In the genomic region with DNA sequence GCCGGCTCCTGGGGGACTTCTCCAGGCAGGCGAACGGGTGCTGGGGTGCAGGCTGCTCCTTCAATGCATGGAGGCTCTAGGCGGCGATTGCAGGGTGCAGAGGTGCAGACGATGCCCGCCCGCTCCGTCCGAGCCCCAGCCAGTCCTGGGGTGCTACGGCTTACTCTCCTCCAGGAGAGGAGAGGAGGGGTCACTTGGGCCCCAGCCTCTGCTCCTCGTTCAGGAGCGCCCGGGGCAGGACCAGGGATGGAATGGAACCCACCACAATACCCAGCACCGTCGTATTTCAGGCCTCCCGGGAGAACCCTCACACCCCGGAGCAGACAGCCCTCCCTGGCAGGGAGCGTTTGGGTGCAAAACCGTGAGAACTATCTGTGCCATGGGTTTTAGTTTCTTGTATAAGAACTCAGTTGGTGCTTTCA, we compare ENCODE assay signal across 1 cellular context.
TF ChIP-seq lines count a peak whose summit lies in the region.

No MANE protein-coding gene starts in this region.

TF ChIP-seq in HepG2, 621 proteins besides CTCF, POLR2A, EP300 and RAD21 (continued from another document and continues in another):
- no peak for TF ChIP-seq GTF2F1 (IDR thresholded peaks at IDR 0.05; ENCODE audit: low read length)
- no peak for TF ChIP-seq ZBTB20 (CRISPR knock-in tag; IDR thresholded peaks at IDR 0.05; ENCODE audit: borderline replicate concordance, low read depth)
- TF ChIP-seq SRSF9 (IDR thresholded peaks at IDR 0.05; ENCODE audit: borderline replicate concordance, insufficient read depth, low read depth, low read length, poor library complexity, severe bottlenecking): no peak
- no peak for TF ChIP-seq MED8 (CRISPR knock-in tag; IDR thresholded peaks at IDR 0.05; ENCODE audit: insufficient replicate concordance)
- no peak for TF ChIP-seq ZNF501 (CRISPR knock-in tag; IDR thresholded peaks at IDR 0.05)
- TF ChIP-seq PRPF4 (IDR thresholded peaks at IDR 0.05; ENCODE audit: low read depth, low read length, poor library complexity, severe bottlenecking): no peak
- TF ChIP-seq ATF3 (CRISPR knock-in tag; IDR thresholded peaks at IDR 0.05): no peak
- no peak for TF ChIP-seq DMTF1 (CRISPR knock-in tag; IDR thresholded peaks at IDR 0.05)
- TF ChIP-seq ZNF781 (CRISPR knock-in tag; IDR thresholded peaks at IDR 0.05; ENCODE audit: borderline replicate concordance, not compliant biosample characterization): no peak
- TF ChIP-seq, protein P1, sequence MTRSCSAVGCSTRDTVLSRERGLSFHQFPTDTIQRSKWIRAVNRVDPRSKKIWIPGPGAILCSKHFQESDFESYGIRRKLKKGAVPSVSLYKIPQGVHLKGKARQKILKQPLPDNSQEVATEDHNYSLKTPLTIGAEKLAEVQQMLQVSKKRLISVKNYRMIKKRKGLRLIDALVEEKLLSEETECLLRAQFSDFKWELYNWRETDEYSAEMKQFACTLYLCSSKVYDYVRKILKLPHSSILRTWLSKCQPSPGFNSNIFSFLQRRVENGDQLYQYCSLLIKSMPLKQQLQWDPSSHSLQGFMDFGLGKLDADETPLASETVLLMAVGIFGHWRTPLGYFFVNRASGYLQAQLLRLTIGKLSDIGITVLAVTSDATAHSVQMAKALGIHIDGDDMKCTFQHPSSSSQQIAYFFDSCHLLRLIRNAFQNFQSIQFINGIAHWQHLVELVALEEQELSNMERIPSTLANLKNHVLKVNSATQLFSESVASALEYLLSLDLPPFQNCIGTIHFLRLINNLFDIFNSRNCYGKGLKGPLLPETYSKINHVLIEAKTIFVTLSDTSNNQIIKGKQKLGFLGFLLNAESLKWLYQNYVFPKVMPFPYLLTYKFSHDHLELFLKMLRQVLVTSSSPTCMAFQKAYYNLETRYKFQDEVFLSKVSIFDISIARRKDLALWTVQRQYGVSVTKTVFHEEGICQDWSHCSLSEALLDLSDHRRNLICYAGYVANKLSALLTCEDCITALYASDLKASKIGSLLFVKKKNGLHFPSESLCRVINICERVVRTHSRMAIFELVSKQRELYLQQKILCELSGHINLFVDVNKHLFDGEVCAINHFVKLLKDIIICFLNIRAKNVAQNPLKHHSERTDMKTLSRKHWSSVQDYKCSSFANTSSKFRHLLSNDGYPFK (CRISPR knock-in tag; IDR thresholded peaks at IDR 0.05; ENCODE audit: borderline replicate concordance): peak; percentile 28; the same call in 1 of the 2 replicates
- TF ChIP-seq PRDM10 (CRISPR knock-in tag; IDR thresholded peaks at IDR 0.05; ENCODE audit: low read depth): 0 out of 2 replicates have a peak, but pooled peaks have one; percentile 1
- TF ChIP-seq ZBTB4 (CRISPR knock-in tag; IDR thresholded peaks at IDR 0.05; ENCODE audit: borderline replicate concordance): 0 out of 2 replicates have a peak, but pooled peaks have one; percentile 1
- no peak for TF ChIP-seq ZSCAN5A (CRISPR knock-in tag; IDR thresholded peaks at IDR 0.05; ENCODE audit: borderline replicate concordance)
- no peak for TF ChIP-seq ZNF652 (CRISPR knock-in tag; IDR thresholded peaks at IDR 0.05; ENCODE audit: borderline replicate concordance, low read depth)
- no peak for TF ChIP-seq KDM5A (IDR thresholded peaks at IDR 0.05; ENCODE audit: borderline replicate concordance, low read length)
- TF ChIP-seq ZNF431 (CRISPR knock-in tag; IDR thresholded peaks at IDR 0.05; ENCODE audit: borderline replicate concordance, low read depth): no peak
- no peak for TF ChIP-seq MBD4 (IDR thresholded peaks at IDR 0.05; ENCODE audit: borderline replicate concordance, low read length)
- no peak for TF ChIP-seq ZNF720 (CRISPR knock-in tag; IDR thresholded peaks at IDR 0.05)
- TF ChIP-seq WIZ (CRISPR knock-in tag; IDR thresholded peaks at IDR 0.05): no peak
- TF ChIP-seq GLMP (CRISPR knock-in tag; IDR thresholded peaks at IDR 0.05; ENCODE audit: borderline replicate concordance): no peak
- TF ChIP-seq ZNF569 (CRISPR knock-in tag; IDR thresholded peaks at IDR 0.05; ENCODE audit: borderline replicate concordance): no peak
- peak; percentile 37; the same call in 1 of the 2 replicates for TF ChIP-seq ZFX (CRISPR knock-in tag; IDR thresholded peaks at IDR 0.05; ENCODE audit: low read depth)
- TF ChIP-seq KMT2A (CRISPR knock-in tag; IDR thresholded peaks at IDR 0.05): no peak
- no peak for TF ChIP-seq FOXP1 (IDR thresholded peaks at IDR 0.05)
- no peak for TF ChIP-seq FOXP1 (CRISPR knock-in tag; IDR thresholded peaks at IDR 0.05)
- TF ChIP-seq ERF (CRISPR knock-in tag; IDR thresholded peaks at IDR 0.05): 0 out of 2 replicates have a peak, but pooled peaks have one; percentile 8
- TF ChIP-seq POGZ (CRISPR knock-in tag; IDR thresholded peaks at IDR 0.05): no peak
- TF ChIP-seq ZNF446 (CRISPR knock-in tag; IDR thresholded peaks at IDR 0.05): no peak
- TF ChIP-seq AHDC1 (CRISPR knock-in tag; IDR thresholded peaks at IDR 0.05; ENCODE audit: borderline replicate concordance): no peak
- TF ChIP-seq, protein P2, sequence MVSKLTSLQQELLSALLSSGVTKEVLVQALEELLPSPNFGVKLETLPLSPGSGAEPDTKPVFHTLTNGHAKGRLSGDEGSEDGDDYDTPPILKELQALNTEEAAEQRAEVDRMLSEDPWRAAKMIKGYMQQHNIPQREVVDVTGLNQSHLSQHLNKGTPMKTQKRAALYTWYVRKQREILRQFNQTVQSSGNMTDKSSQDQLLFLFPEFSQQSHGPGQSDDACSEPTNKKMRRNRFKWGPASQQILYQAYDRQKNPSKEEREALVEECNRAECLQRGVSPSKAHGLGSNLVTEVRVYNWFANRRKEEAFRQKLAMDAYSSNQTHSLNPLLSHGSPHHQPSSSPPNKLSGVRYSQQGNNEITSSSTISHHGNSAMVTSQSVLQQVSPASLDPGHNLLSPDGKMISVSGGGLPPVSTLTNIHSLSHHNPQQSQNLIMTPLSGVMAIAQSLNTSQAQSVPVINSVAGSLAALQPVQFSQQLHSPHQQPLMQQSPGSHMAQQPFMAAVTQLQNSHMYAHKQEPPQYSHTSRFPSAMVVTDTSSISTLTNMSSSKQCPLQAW (CRISPR knock-in tag; IDR thresholded peaks at IDR 0.05): no peak
